ENCODE assay signal across 26 cellular contexts in genomic region chr5:16794381-16794913, GRCh38.
"Had no signal": no experiment of that assay in that cellular context is flagged by ENCODE, and none has a peak within 500 bp of the region (broad histone marks: within the 10 kb centered on the region; RNA-seq: fewer than 3 reads in every experiment).

No MANE protein-coding gene starts in this region.

- H3K9me3 ChIP-seq: body of pancreas, lower lobe of right lung, neutrophil, prostate gland, stomach, thyroid gland, upper lobe of left lung had no signal

- H3K4me3 Mint-ChIP-seq: activated naive CD8-positive, alpha-beta T cell; endodermal cell; nephron; stimulated activated naive B cell treated with anti-CD40 and anti-IgM and Interleukin-4, amounts not matched to agents 10 μg/mL and 1 μg/mL and 100 μg/mL, for 72 hours had no signal

- H3K4me3 ChIP-seq: body of pancreas, cardiac muscle cell, lower lobe of right lung, prostate gland, smooth muscle cell, stomach, thyroid gland, upper lobe of left lung had no signal

- H3K36me3 Mint-ChIP-seq: activated naive CD8-positive, alpha-beta T cell; stimulated activated naive B cell treated with anti-CD40 and anti-IgM and Interleukin-4, amounts not matched to agents 10 μg/mL and 1 μg/mL and 100 μg/mL, for 72 hours had no signal

- H3K27ac Mint-ChIP-seq: activated naive CD8-positive, alpha-beta T cell; endodermal cell; nephron; stimulated activated naive B cell treated with anti-CD40 and anti-IgM and Interleukin-4, amounts not matched to agents 10 μg/mL and 1 μg/mL and 100 μg/mL, for 72 hours had no signal

- H3K27me3 ChIP-seq: body of pancreas, cardiac muscle cell, foreskin keratinocyte, neutrophil, stomach, thyroid gland, upper lobe of left lung had no signal

- DNase-seq: activated CD4-positive, alpha-beta T cell treated with anti-CD3 and anti-CD28 coated beads for 48 hours; activated CD4-positive, alpha-beta T cell treated with anti-CD3 and anti-CD28 coated beads, Interleukin-2, amount 50 U/mL, for 48 hours; activated CD8-positive, alpha-beta memory T cell treated with anti-CD3 and anti-CD28 coated beads for 24 hours; activated effector memory CD4-positive, alpha-beta T cell treated with Interleukin-2 at 50 U/mL for 16 hours; activated naive CD4-positive, alpha-beta T cell treated with Interleukin-2 at 50 U/mL for 16 hours; body of pancreas; endodermal cell; foreskin keratinocyte; kidney glomerular epithelial cell; lower lobe of right lung; retina; stimulated activated CD4-positive, alpha-beta T cell treated with anti-CD3 and anti-CD28 coated beads, Interleukin-1b, Interleukin-23, amount 100 ng/mL, for 48 hours; stimulated activated naive B cell treated with anti-CD40 and anti-IgM and Interleukin-4, amounts not matched to agents 10 μg/mL and 1 μg/mL and 100 μg/mL, for 72 hours; stomach; thyroid gland; WERI-Rb-1 had no signal

- H3K36me3 ChIP-seq: cardiac muscle cell, lower lobe of right lung, neutrophil, prostate gland, thyroid gland had no signal

- ATAC-seq: activated CD4-positive, CD25-positive, alpha-beta regulatory T cell treated with anti-CD3 and anti-CD28 coated beads, Interleukin-2, amount 50 U/mL, for 24 hours; body of pancreas; esophagus mucosa; foreskin keratinocyte; left lobe of liver; lower lobe of right lung; stimulated activated naive B cell treated with anti-CD40 and anti-IgM and Interleukin-4, amounts not matched to agents 10 μg/mL and 1 μg/mL and 100 μg/mL, for 72 hours had no signal

- H3K4me1 ChIP-seq: prostate gland, thyroid gland had no signal

- H3K9me3 Mint-ChIP-seq: nephron had no signal

- H3K27ac ChIP-seq: body of pancreas, cardiac muscle cell, foreskin keratinocyte, lower lobe of right lung, neutrophil, prostate gland, stomach, thyroid gland, upper lobe of left lung, WERI-Rb-1 had no signal

- H3K4me2 ChIP-seq: smooth muscle cell had no signal
